Comparison of ENCODE assay signal across 16 cellular contexts in genomic region chr6:93079061-93079460, GRCh38.
DNase-seq lines count a peak whose midpoint lies in the region; ATAC-seq and TF ChIP-seq lines count a peak whose summit lies in the region.
"Had no signal": no experiment of that assay in that cellular context is flagged by ENCODE, and none has a peak within 500 bp of the region (broad histone marks: within the 10 kb centered on the region; RNA-seq: fewer than 3 reads in every experiment).

No MANE protein-coding gene starts in this region.

- H3K36me3 Mint-ChIP-seq in GM23338 (ENCODE audit: low read depth): 0 out of 3 replicates have a peak, but pooled peaks cover 5% of the 10 kb centered on the region
- H3K36me3 Mint-ChIP-seq: CD4-positive, CD25-positive, alpha-beta regulatory T cell had no signal

- H4K20me1 ChIP-seq in GM23338 (replicated peaks; ENCODE audit: insufficient read depth): no peaks in the 10 kb centered on the region
- H4K20me1 ChIP-seq: BLaER1 treated with 17β-estradiol and CSF1 and Interleukin-3, amounts not matched to agents 10 nM and 100 nM had no signal

- H3K27ac ChIP-seq in GM23338 (ENCODE audit: low read depth) (no peak overlapping the region), RWPE1 (no peak overlapping the region)
- H3K27ac ChIP-seq: BLaER1 treated with 17β-estradiol and CSF1 and Interleukin-3, amounts not matched to agents 10 nM and 100 nM had no signal

- peak; percentile 99 for ATAC-seq in GM23338
- ATAC-seq: GM12878, HCT116 had no signal

- peaks cover 32% of the 10 kb centered on the region for H3K4me1 Mint-ChIP-seq in GM23338
- H3K4me1 Mint-ChIP-seq: CD4-positive, CD25-positive, alpha-beta regulatory T cell had no signal

- H3K4me2 ChIP-seq in GM23338: no peak overlapping the region; the same call in 1 of the 2 replicates
- H3K4me2 ChIP-seq: BLaER1 treated with 17β-estradiol and CSF1 and Interleukin-3, amounts not matched to agents 10 nM and 100 nM had no signal

- POLR2A ChIA-PET in RWPE1 (lab: Yijun Ruan, JAX; ENCODE audit: low non-redundant PET): no interaction called here

- peaks cover 4% of the 10 kb centered on the region; the same call in 1 of the 2 replicates for H3K36me3 ChIP-seq in GM23338 (ENCODE audit: insufficient read depth)
- H3K36me3 ChIP-seq: BLaER1 treated with 17β-estradiol and CSF1 and Interleukin-3, amounts not matched to agents 10 nM and 100 nM had no signal

- DNase-seq in GM23338 (ENCODE audit: low spot score): peak; percentile 57
- peak; percentile 45 for DNase-seq in OCI-M1 (lab: John Stamatoyannopoulos, UW)
- peak; percentile 35 for DNase-seq in iPS DF 19.7 (ENCODE audit: low read depth, low spot score)
- DNase-seq in islet precursor cell: peak; percentile 50
- no peak for DNase-seq in cardiac septum (ENCODE audit: low spot score)
- DNase-seq in NCI-H510A treated with DMSO at 0.1 percent for 48 hours (lab: John Stamatoyannopoulos, UW): no peak
- DNase-seq in stimulated activated CD4-positive, alpha-beta T cell treated with anti-CD3 and anti-CD28 coated beads, Interleukin-12 subunit alpha, Interleukin-12 subunit beta, amount 100 ng/mL, for 4 hours: no peak
- no peak for DNase-seq in RWPE1 (ENCODE audit: low spot score)
- DNase-seq: ACHN; CD4-positive, CD25-positive, alpha-beta regulatory T cell; DMS53; GOT3; IMR-90 had no signal

- H2AFZ ChIP-seq in GM23338: no peak overlapping the region

- CTCF ChIA-PET in RWPE1 (lab: Yijun Ruan, JAX): interaction anchor here (0.6 kb wide), 1 partner anchor 971 kb away, joined by 3 read pairs; no protein-coding TSS in a partner anchor

- H3F3A ChIP-seq in GM23338 (replicated peaks; ENCODE audit: low read depth): no peaks in the 10 kb centered on the region

- H3K27me3 Mint-ChIP-seq in GM23338 (ENCODE audit: insufficient read depth, low read depth, poor library complexity): no peaks in the 10 kb centered on the region
- H3K27me3 Mint-ChIP-seq: CD4-positive, CD25-positive, alpha-beta regulatory T cell had no signal

- H3K9me3 Mint-ChIP-seq in GM23338: peaks cover 6% of the 10 kb centered on the region; the same call in 2 of the 3 replicates

- TF ChIP-seq CTCF in GM23338 (conservative IDR thresholded peaks at IDR 0.05; ENCODE audit: low read depth in 2 of 2) (no peak), RWPE1 (conservative IDR thresholded peaks at IDR 0.05; ENCODE audit: low read depth) (no peak)

- H3K4me3 ChIP-seq in GM23338: no peak overlapping the region
- H3K4me3 ChIP-seq: BLaER1 treated with 17β-estradiol and CSF1 and Interleukin-3, amounts not matched to agents 10 nM and 100 nM; GM12878 had no signal

- no peak overlapping the region for H3K4me3 Mint-ChIP-seq in GM23338
- H3K4me3 Mint-ChIP-seq: CD4-positive, CD25-positive, alpha-beta regulatory T cell had no signal

- peaks cover 25% of the 10 kb centered on the region for H3K27me3 ChIP-seq in GM23338 (ENCODE audit: insufficient read depth)
- H3K27me3 ChIP-seq: BLaER1 treated with 17β-estradiol and CSF1 and Interleukin-3, amounts not matched to agents 10 nM and 100 nM had no signal

- no peak overlapping the region for H3K27ac Mint-ChIP-seq in GM23338
- H3K27ac Mint-ChIP-seq: CD4-positive, CD25-positive, alpha-beta regulatory T cell had no signal

- intact Hi-C loops in cardiac septum (cut with DNase I): no loop called here

- no peaks in the 10 kb centered on the region for H3K79me2 ChIP-seq in GM23338 (replicated peaks; ENCODE audit: insufficient read depth)

- no peaks in the 10 kb centered on the region for H3K9me2 ChIP-seq in GM23338 (ENCODE audit: insufficient read depth)

- peaks cover 27% of the 10 kb centered on the region for H3K4me1 ChIP-seq in GM23338 (ENCODE audit: insufficient read depth)
- H3K4me1 ChIP-seq: BLaER1 treated with 17β-estradiol and CSF1 and Interleukin-3, amounts not matched to agents 10 nM and 100 nM had no signal

TF ChIP-seq in GM23338, 12 proteins besides CTCF, POLR2A, EP300 and RAD21:
- TF ChIP-seq ZNF462 (CRISPR knock-in tag; IDR thresholded peaks at IDR 0.05) (peak; percentile 92), JUNB (IDR thresholded peaks at IDR 0.05; ENCODE audit: unreplicated experiment) (no peak), EZH2 (IDR thresholded peaks at IDR 0.05; ENCODE audit: low read depth, unreplicated experiment) (no peak), ZNF331 (CRISPR knock-in tag; IDR thresholded peaks at IDR 0.05; ENCODE audit: low read depth) (no peak), CREB1 (CRISPR knock-in tag; IDR thresholded peaks at IDR 0.05; ENCODE audit: low read depth) (no peak)
TF ChIP-seq in GM23338: peak in this region for 1.

Comparison
In these comparisons a context has a peak if more than half of its experiments do, and no peak if none do; other contexts are left out.
1. DNase-seq: peak in GM23338 (single experiment), OCI-M1 (single experiment), iPS DF 19.7 (single experiment) and islet precursor cell (single experiment); none in cardiac septum (single experiment), NCI-H510A treated with DMSO at 0.1 percent for 48 hours (single experiment), stimulated activated CD4-positive, alpha-beta T cell treated with anti-CD3 and anti-CD28 coated beads, Interleukin-12 subunit alpha, Interleukin-12 subunit beta, amount 100 ng/mL, for 4 hours (single experiment) and RWPE1 (single experiment).